Comparison of ENCODE assay signal across 20 cellular contexts in the genomic region with DNA sequence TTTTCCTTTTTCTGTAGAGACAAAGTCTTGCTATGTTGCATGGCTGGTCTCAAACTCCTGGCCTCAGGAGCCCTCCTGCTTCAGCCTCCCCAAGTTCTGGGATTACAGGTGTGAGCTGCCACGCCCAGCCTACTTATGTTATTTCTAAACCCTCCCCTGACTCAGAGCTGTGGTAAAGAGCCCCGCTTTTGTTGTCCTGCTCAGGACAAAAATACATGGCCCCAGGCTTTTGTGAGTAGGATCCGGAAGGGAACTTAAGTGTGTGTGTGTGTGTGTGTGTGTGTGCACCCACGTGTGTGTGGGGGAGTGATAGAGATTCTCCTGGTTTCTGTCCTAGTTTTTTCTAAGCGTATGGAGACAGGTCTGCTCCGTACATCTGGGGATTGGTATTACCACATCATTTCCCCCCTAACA.
DNase-seq lines count a peak whose midpoint lies in the region; ATAC-seq, FAIRE-seq and TF ChIP-seq lines count a peak whose summit lies in the region.
"Had no signal": no experiment of that assay in that cellular context is flagged by ENCODE, and none has a peak within 500 bp of the region (broad histone marks: within the 10 kb centered on the region; RNA-seq: fewer than 3 reads in every experiment).

No MANE protein-coding gene starts in this region.

- H3K27me3 ChIP-seq in astrocyte (ENCODE audit: insufficient read depth, low read length), result no peaks in the 10 kb centered on the region
- H3K27me3 ChIP-seq: body of pancreas, dorsolateral prefrontal cortex, uterus had no signal

- peaks cover 10% of the 10 kb centered on the region for H3K36me3 Mint-ChIP-seq in activated CD4-positive, alpha-beta T cell treated with anti-CD3 and anti-CD28 coated beads, Interleukin-2, amount 10 ng/mL, durations not matched to agents 24 days and 14 days (ENCODE audit: low read depth)
- no peaks in the 10 kb centered on the region for H3K36me3 Mint-ChIP-seq in astrocyte (ENCODE audit: low read depth, unreplicated experiment)
- peaks cover 6% of the 10 kb centered on the region for H3K36me3 Mint-ChIP-seq in natural killer cell treated with Interleukin-12 subunit alpha and Interleukin-12 subunit beta and Interleukin-15 and Interleukin-18, amount 100 ng/mL, for 72 hours

- H3K4me1 Mint-ChIP-seq in activated CD4-positive, alpha-beta T cell treated with anti-CD3 and anti-CD28 coated beads, Interleukin-2, amount 10 ng/mL, durations not matched to agents 24 days and 14 days, result peaks cover 29% of the 10 kb centered on the region
- H3K4me1 Mint-ChIP-seq in astrocyte (ENCODE audit: low read depth, unreplicated experiment), result peaks cover 32% of the 10 kb centered on the region
- H3K4me1 Mint-ChIP-seq in natural killer cell treated with Interleukin-12 subunit alpha and Interleukin-12 subunit beta and Interleukin-15 and Interleukin-18, amount 100 ng/mL, for 72 hours (ENCODE audit: low read depth in 2 of 2), result peaks cover 74 to 83% of the 10 kb centered on the region in 2 donors

- H3K4me1 ChIP-seq in astrocyte (ENCODE audit: insufficient read depth, low read length), result peaks cover 3% of the 10 kb centered on the region
- H3K4me1 ChIP-seq: body of pancreas, uterus had no signal

- no peaks in the 10 kb centered on the region for H3K9me3 ChIP-seq in astrocyte (ENCODE audit: insufficient read depth, low read depth, low read length)
- H3K9me3 ChIP-seq: body of pancreas, uterus had no signal

- H3K27me3 Mint-ChIP-seq in activated CD4-positive, alpha-beta T cell treated with anti-CD3 and anti-CD28 coated beads, Interleukin-2, amount 10 ng/mL, durations not matched to agents 24 days and 14 days, result no peaks in the 10 kb centered on the region
- no peaks in the 10 kb centered on the region for H3K27me3 Mint-ChIP-seq in astrocyte (ENCODE audit: low read depth, unreplicated experiment)
- no peaks in the 10 kb centered on the region for H3K27me3 Mint-ChIP-seq in natural killer cell treated with Interleukin-12 subunit alpha and Interleukin-12 subunit beta and Interleukin-15 and Interleukin-18, amount 100 ng/mL, for 72 hours

- no peaks in the 10 kb centered on the region for H3K36me3 ChIP-seq in astrocyte (ENCODE audit: insufficient read depth, low read length)
- H3K36me3 ChIP-seq: uterus had no signal

- no peaks in the 10 kb centered on the region for H3K9me3 Mint-ChIP-seq in activated CD4-positive, alpha-beta T cell treated with anti-CD3 and anti-CD28 coated beads, Interleukin-2, amount 10 ng/mL, durations not matched to agents 24 days and 14 days
- no peaks in the 10 kb centered on the region for H3K9me3 Mint-ChIP-seq in astrocyte (ENCODE audit: unreplicated experiment)
- H3K9me3 Mint-ChIP-seq in natural killer cell treated with Interleukin-12 subunit alpha and Interleukin-12 subunit beta and Interleukin-15 and Interleukin-18, amount 100 ng/mL, for 72 hours, result no peaks in the 10 kb centered on the region
- H3K9me3 Mint-ChIP-seq: GM23338 had no signal

- no peak overlapping the region for H3K27ac ChIP-seq in astrocyte (ENCODE audit: low read depth, low read length)
- H3K27ac ChIP-seq: body of pancreas, uterus had no signal

- peak overlapping the region; percentile 10 for H3K27ac Mint-ChIP-seq in activated CD4-positive, alpha-beta T cell treated with anti-CD3 and anti-CD28 coated beads, Interleukin-2, amount 10 ng/mL, durations not matched to agents 24 days and 14 days
- peak overlapping the region; percentile 80 for H3K27ac Mint-ChIP-seq in astrocyte (ENCODE audit: unreplicated experiment)
- peak overlapping the region; percentile 19 to 34 for H3K27ac Mint-ChIP-seq in natural killer cell treated with Interleukin-12 subunit alpha and Interleukin-12 subunit beta and Interleukin-15 and Interleukin-18, amount 100 ng/mL, for 72 hours
- H3K27ac Mint-ChIP-seq: GM23338 had no signal

- no peak overlapping the region for H3K4me3 ChIP-seq in astrocyte (ENCODE audit: insufficient read depth, low read depth, low read length)
- H3K4me3 ChIP-seq: body of pancreas, dorsolateral prefrontal cortex, GM23338, uterus had no signal

- no peaks in the 10 kb centered on the region for H4K20me1 ChIP-seq in astrocyte (ENCODE audit: insufficient read depth, low read length)

- H3K9ac ChIP-seq in astrocyte (ENCODE audit: low read length), result no peak overlapping the region

- DNase-seq in activated CD4-positive, alpha-beta T cell treated with anti-CD3 and anti-CD28 coated beads, Interleukin-2, amount 10 ng/mL, durations not matched to agents 24 days and 14 days, result no peak
- no peak for DNase-seq in activated CD4-positive, alpha-beta T cell treated with anti-CD3 and anti-CD28 coated beads for 1 hour
- DNase-seq in MV-4-11 (lab: John Stamatoyannopoulos, UW) (peak; percentile 42), astrocyte (ENCODE audit: low read depth) (no peak), NCI-H1694 treated with DMSO at 0.1 percent for 48 hours (lab: John Stamatoyannopoulos, UW) (no peak), amniotic stem cell (lab: John Stamatoyannopoulos, UW) (no peak)
- no peak for DNase-seq in natural killer cell treated with Interleukin-12 subunit alpha and Interleukin-12 subunit beta and Interleukin-15 and Interleukin-18, amount 100 ng/mL, for 72 hours (ENCODE audit: low spot score)
- DNase-seq: activated CD4-positive, alpha-beta T cell treated with anti-CD3 and anti-CD28 coated beads, Interleukin-2, amount 50 U/mL, for 1 hour; activated effector memory CD4-positive, alpha-beta T cell treated with Interleukin-2 at 50 U/mL for 16 hours; body of pancreas; NCI-H187; NCI-H524; stimulated activated naive CD8-positive, alpha-beta T cell treated with anti-CD3 and anti-CD28 coated beads, Interleukin-15, Interleukin-2, amounts not matched to agents 100 U/mL and 50 U/mL, for 24 hours; T-helper 1 cell; uterus had no signal

- H3K4me2 ChIP-seq in astrocyte (ENCODE audit: low read length), result no peak overlapping the region
- H3K4me2 ChIP-seq: GM23338 had no signal

- H3K79me2 ChIP-seq in astrocyte (ENCODE audit: insufficient read depth, low read length), result no peaks in the 10 kb centered on the region

- no peak for FAIRE-seq in astrocyte (lab: Jason Lieb, UNC)
- FAIRE-seq: A204.1 had no signal

- no peak overlapping the region for H3K4me3 Mint-ChIP-seq in activated CD4-positive, alpha-beta T cell treated with anti-CD3 and anti-CD28 coated beads, Interleukin-2, amount 10 ng/mL, durations not matched to agents 24 days and 14 days
- no peak overlapping the region for H3K4me3 Mint-ChIP-seq in astrocyte (ENCODE audit: unreplicated experiment)
- no peak overlapping the region for H3K4me3 Mint-ChIP-seq in natural killer cell treated with Interleukin-12 subunit alpha and Interleukin-12 subunit beta and Interleukin-15 and Interleukin-18, amount 100 ng/mL, for 72 hours
- H3K4me3 Mint-ChIP-seq: GM23338 had no signal

- intact Hi-C loops in activated CD4-positive, alpha-beta T cell treated with anti-CD3 and anti-CD28 coated beads, Interleukin-2, amount 10 ng/mL, durations not matched to agents 24 days and 14 days (cut with micrococcal nuclease), result no loop called here

- ATAC-seq in natural killer cell treated with Interleukin-12 subunit alpha and Interleukin-12 subunit beta and Interleukin-15 and Interleukin-18, amount 100 ng/mL, for 72 hours, result no peak
- no peak for ATAC-seq in HG02884 (IDR thresholded peaks at IDR 0.05; ENCODE audit: unreplicated experiment)
- ATAC-seq: body of pancreas; GM23338; Panc1; stimulated activated naive CD8-positive, alpha-beta T cell treated with anti-CD3 and anti-CD28 coated beads, Interleukin-15, Interleukin-2, amounts not matched to agents 100 U/mL and 50 U/mL, for 24 hours had no signal

- TF ChIP-seq CTCF in astrocyte (IDR thresholded peaks at IDR 0.05; ENCODE audit: insufficient read depth, low read depth, low read length), result no peak

- H2AFZ ChIP-seq in astrocyte (ENCODE audit: low read depth, low read length), result no peak overlapping the region
- H2AFZ ChIP-seq: GM23338 had no signal

Comparison
In these comparisons a context has a peak if more than half of its experiments do, and no peak if none do; other contexts are left out.
1. H3K27ac Mint-ChIP-seq: peak in every context shown above with its lines; median percentile 80 in astrocyte; 26 in natural killer cell treated with Interleukin-12 subunit alpha and Interleukin-12 subunit beta and Interleukin-15 and Interleukin-18, amount 100 ng/mL, for 72 hours; 10 in activated CD4-positive, alpha-beta T cell treated with anti-CD3 and anti-CD28 coated beads, Interleukin-2, amount 10 ng/mL, durations not matched to agents 24 days and 14 days.